Comparison of ENCODE assay signal across 19 cellular contexts in genomic region chr4:101885574-101885973, GRCh38.
DNase-seq lines count a peak whose midpoint lies in the region; ATAC-seq and TF ChIP-seq lines count a peak whose summit lies in the region.
"Had no signal": no experiment of that assay in that cellular context is flagged by ENCODE, and none has a peak within 500 bp of the region (broad histone marks: within the 10 kb centered on the region; RNA-seq: fewer than 3 reads in every experiment).

No MANE protein-coding gene starts in this region.

- POLR2A ChIA-PET in HEK293 (lab: Yijun Ruan, JAX): no interaction called here

- DNase-seq in RWPE2 (ENCODE audit: low spot score): no peak
- DNase-seq in lower lobe of right lung: no peak
- DNase-seq in epidermal melanocyte (ENCODE audit: insufficient read length, low spot score): no peak
- no peak for DNase-seq in SKM-1 (lab: John Stamatoyannopoulos, UW; ENCODE audit: unreplicated experiment)
- DNase-seq in NOMO-1 (lab: John Stamatoyannopoulos, UW; ENCODE audit: unreplicated experiment in 2 of 2): no peak
- DNase-seq: activated CD8-positive, alpha-beta T cell treated with anti-CD3 and anti-CD28 coated beads for 36 hours; BE2C; central memory CD4-positive, alpha-beta T cell; DMS79 treated with DMSO at 0.1 percent for 48 hours; endodermal cell; foreskin keratinocyte; MG63; NCI-H2171 had no signal

- H3K27ac ChIP-seq in C4-2B: peak overlapping the region; percentile 69
- no peak overlapping the region for H3K27ac ChIP-seq in HEK293 (ENCODE audit: extremely low read depth, low read depth, low read length)
- no peak overlapping the region for H3K27ac ChIP-seq in RWPE2 (ENCODE audit: poor library complexity, severe bottlenecking)
- H3K27ac ChIP-seq in lower lobe of right lung: no peak overlapping the region
- H3K27ac ChIP-seq: foreskin keratinocyte, PC-9, right atrium auricular region had no signal

- intact Hi-C loops in lower lobe of right lung (cut with DNase I): no loop called here

- CTCF ChIA-PET in HEK293 (lab: Yijun Ruan, JAX): no interaction called here

- H3K27me3 ChIP-seq in RWPE2 (ENCODE audit: insufficient read depth, poor library complexity, severe bottlenecking) (no peaks in the 10 kb centered on the region), lower lobe of right lung (ENCODE audit: low read depth) (no peaks in the 10 kb centered on the region)
- H3K27me3 ChIP-seq: BE2C, foreskin keratinocyte, MG63, right atrium auricular region had no signal

- H3K4me3 ChIP-seq in HEK293 (ENCODE audit: low read depth, low read length) (no peak overlapping the region), RWPE2 (ENCODE audit: severe bottlenecking) (no peak overlapping the region), lower lobe of right lung (no peak overlapping the region)
- H3K4me3 ChIP-seq: MG63, PC-9, right atrium auricular region had no signal

- no peaks in the 10 kb centered on the region for H3K36me3 ChIP-seq in HEK293 (ENCODE audit: control insufficient read depth in 2 of 2, insufficient read depth in 1 of 2, low read length in 2 of 2)
- H3K36me3 ChIP-seq in RWPE2 (ENCODE audit: low read depth): no peaks in the 10 kb centered on the region
- H3K36me3 ChIP-seq in lower lobe of right lung: no peaks in the 10 kb centered on the region
- H3K36me3 ChIP-seq: BE2C, MG63, right atrium auricular region had no signal

- no peaks in the 10 kb centered on the region for H3K4me1 ChIP-seq in HEK293 (ENCODE audit: control insufficient read depth, insufficient read depth, low read length)
- H3K4me1 ChIP-seq in RWPE2 (ENCODE audit: insufficient read depth, poor library complexity, severe bottlenecking): no peaks in the 10 kb centered on the region
- no peaks in the 10 kb centered on the region for H3K4me1 ChIP-seq in lower lobe of right lung
- H3K4me1 ChIP-seq: BE2C, foreskin keratinocyte, right atrium auricular region had no signal

- TF ChIP-seq CTCF in C4-2B (conservative IDR thresholded peaks at IDR 0.05) (no peak), HEK293 (tag by site-specific recombination; IDR thresholded peaks at IDR 0.05) (no peak), RWPE2 (IDR thresholded peaks at IDR 0.05; ENCODE audit: poor library complexity, severe bottlenecking) (no peak), lower lobe of right lung (IDR thresholded peaks at IDR 0.05) (no peak)

- H3K9me3 ChIP-seq in HEK293 (ENCODE audit: control insufficient read depth, insufficient read depth, low read depth, low read length) (no peaks in the 10 kb centered on the region), RWPE2 (ENCODE audit: severe bottlenecking) (no peaks in the 10 kb centered on the region), lower lobe of right lung (no peaks in the 10 kb centered on the region)
- H3K9me3 ChIP-seq: BE2C, MG63, right atrium auricular region had no signal

- ATAC-seq in RWPE2 (ENCODE audit: low read depth) (peak; percentile 68), lower lobe of right lung (peak; percentile 91), HG02938 (IDR thresholded peaks at IDR 0.05; ENCODE audit: unreplicated experiment) (no peak)
- ATAC-seq: activated CD8-positive, alpha-beta T cell treated with anti-CD3 and anti-CD28 coated beads for 36 hours; foreskin keratinocyte; natural killer cell treated with Interleukin-12 subunit alpha and Interleukin-12 subunit beta and Interleukin-15 and Interleukin-18, amount 100 ng/mL, for 72 hours had no signal

TF ChIP-seq in HEK293, 187 proteins besides CTCF, POLR2A, EP300 and RAD21:
- no peak for TF ChIP-seq ZBTB8A (tag by site-specific recombination; IDR thresholded peaks at IDR 0.05)
- TF ChIP-seq ZNF169 (tag by site-specific recombination; IDR thresholded peaks at IDR 0.05): no peak
- TF ChIP-seq ZNF530 (tag by site-specific recombination; IDR thresholded peaks at IDR 0.05; ENCODE audit: low read depth): no peak
- TF ChIP-seq SCRT2 (tag by site-specific recombination; IDR thresholded peaks at IDR 0.05): 0 out of 2 replicates have a peak, but pooled peaks have one; percentile 20
